In the genomic region with DNA sequence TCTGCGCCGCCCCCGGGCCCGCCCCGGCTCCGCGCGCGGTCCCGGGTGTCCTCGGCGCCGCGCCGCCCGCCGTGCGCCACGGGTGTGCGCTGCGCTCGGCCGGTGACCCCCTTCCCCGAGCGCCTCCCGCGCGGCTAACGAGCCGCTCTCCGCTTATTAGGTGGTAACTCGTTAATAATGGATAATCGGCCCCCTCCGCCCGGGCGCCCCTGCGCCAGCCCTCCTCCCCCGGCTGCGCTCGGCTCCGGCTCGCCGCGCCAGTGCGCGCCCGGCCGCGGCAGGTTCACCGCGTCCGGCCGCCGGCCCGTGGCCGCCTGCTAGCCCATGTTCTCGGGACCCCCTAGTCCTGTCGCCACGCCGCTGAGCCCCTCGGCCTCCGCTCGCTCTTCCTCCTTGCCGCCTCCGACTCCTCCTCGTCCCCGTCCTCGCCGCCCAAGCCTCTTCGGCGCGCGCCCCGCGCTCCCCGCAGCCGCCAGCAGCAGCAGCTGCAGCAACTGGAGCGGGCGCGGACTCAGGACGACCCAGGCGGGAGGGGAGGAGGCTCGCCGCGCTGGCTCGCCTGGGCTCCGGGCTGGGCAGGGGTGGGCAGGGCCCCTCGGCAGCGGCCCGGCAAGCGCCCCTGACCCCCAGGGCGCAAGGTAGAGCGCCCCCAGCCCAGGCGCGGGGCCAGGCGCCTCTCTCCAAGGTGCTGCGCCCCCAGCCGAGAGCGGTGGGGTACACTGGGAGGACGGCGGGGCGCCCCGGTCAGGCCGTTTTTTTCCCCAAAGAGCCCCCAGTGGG, we compare ENCODE assay signal across 8 cellular contexts. TPM values are rescaled to one million over a fixed set of nuclear protein-coding genes. Genes with fewer than 3 reads are reported as not detected.
A peak's percentile ranks its signal among the peaks of the same experiment; 100 is the strongest.
DNase-seq lines count a peak whose midpoint lies in the region; ATAC-seq and TF ChIP-seq lines count a peak whose summit lies in the region.

No MANE protein-coding gene starts in this region.

- H3K9ac ChIP-seq in ES-I3 (ENCODE audit: low read depth, low read length) = peak overlapping the region; percentile 74; the same call in 1 of the 2 replicates

- H3K9me3 ChIP-seq in ES-I3 (ENCODE audit: control insufficient read depth, insufficient read depth, low read length) (no peaks in the 10 kb centered on the region), mesodermal cell (ENCODE audit: control insufficient read depth, low read length) (no peaks in the 10 kb centered on the region)

- peaks cover 11% of the 10 kb centered on the region for H3K4me1 ChIP-seq in ES-I3 (ENCODE audit: insufficient read depth, low read length)
- H3K4me1 ChIP-seq in mesodermal cell (ENCODE audit: control insufficient read depth, insufficient read depth, low read length, poor library complexity, severe bottlenecking) = peaks cover 17% of the 10 kb centered on the region

- no peak for ATAC-seq in HG03159 (IDR thresholded peaks at IDR 0.05; ENCODE audit: unreplicated experiment)

- TF ChIP-seq CTCF in GM10266 (IDR thresholded peaks at IDR 0.05; ENCODE audit: control insufficient read depth, insufficient read depth, low read depth, missing control alignments) = no peak

- H3K4me3 ChIP-seq in mesodermal cell (ENCODE audit: extremely low read depth, insufficient read depth, low read length, poor library complexity, severe bottlenecking) = peak overlapping the region; percentile 63

- H3K27ac ChIP-seq in mesodermal cell (ENCODE audit: low read depth, low read length, severe bottlenecking) = no peak overlapping the region

- DNase-seq in NCI-H146 treated with DMSO at 0.1 percent for 48 hours (lab: John Stamatoyannopoulos, UW; ENCODE audit: unreplicated experiment) = peak; percentile 24
- peak; percentile 44 for DNase-seq in dedifferentiated amniotic fluid mesenchymal stem cell (ENCODE audit: extremely low spot score)
- DNase-seq in GM10266 (ENCODE audit: extremely low spot score) = no peak
- DNase-seq in 8988T = no peak
- DNase-seq in LoVo (ENCODE audit: low spot score) = no peak

- WGBS in mesodermal cell (ENCODE audit: insufficient coverage in 2 of 2), 2 experiments = 0 to 1% methylated on average over 78 to 88 of the region's 104 CpGs

- no peaks in the 10 kb centered on the region for H3K36me3 ChIP-seq in ES-I3 (ENCODE audit: insufficient read depth, low read length)
- H3K36me3 ChIP-seq in mesodermal cell (ENCODE audit: control insufficient read depth, insufficient read depth, low read length) = no peaks in the 10 kb centered on the region

RNA-seq across cellular contexts. Expression of a gene that starts 0.6 kb away (rescaled TPM):
- 17.8 TPM for polyA plus RNA-seq in mesodermal cell (2013, experiment 1 of 2)
- polyA plus RNA-seq in mesodermal cell (2013, experiment 2 of 2) = 18.8 TPM

Comparison
In these comparisons a context has a peak if more than half of its experiments do, and no peak if none do; other contexts are left out.
1. DNase-seq: peak in NCI-H146 treated with DMSO at 0.1 percent for 48 hours (single experiment) and dedifferentiated amniotic fluid mesenchymal stem cell (single experiment); none in GM10266 (single experiment), 8988T (single experiment) and LoVo (single experiment).